9 cellular contexts compared by ENCODE assay signal in the genomic region with DNA sequence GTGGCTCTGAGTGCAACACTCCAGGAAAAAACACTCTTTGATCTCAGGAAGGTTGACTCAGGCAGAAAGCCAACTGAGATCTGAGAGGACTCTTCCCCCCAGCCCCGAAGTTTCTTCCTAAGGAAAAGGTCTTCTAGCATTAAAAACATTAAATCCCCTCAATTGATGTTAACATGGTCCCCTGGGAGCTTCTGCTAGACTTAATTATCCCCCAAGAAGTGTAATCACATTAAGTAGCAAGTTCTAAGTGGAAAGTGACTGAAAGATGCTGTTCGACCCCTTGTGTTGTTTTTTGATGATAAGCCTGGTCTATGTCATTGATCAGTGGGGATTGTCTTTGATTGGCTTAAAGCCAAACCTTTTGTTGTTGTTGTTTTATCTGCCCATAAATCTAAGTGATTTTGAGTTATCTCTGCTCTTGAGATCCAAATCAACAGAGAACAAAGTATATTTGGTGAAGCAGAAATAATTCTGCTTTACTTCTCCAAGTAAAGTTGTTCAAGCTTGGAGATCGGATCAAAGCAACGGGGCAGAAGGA. TPM values are rescaled to one million over a fixed set of nuclear protein-coding genes. Genes with fewer than 3 reads are reported as not detected.
DNase-seq lines count a peak whose midpoint lies in the region; ATAC-seq and TF ChIP-seq lines count a peak whose summit lies in the region.
"Had no signal": no experiment of that assay in that cellular context is flagged by ENCODE, and none has a peak within 500 bp of the region (broad histone marks: within the 10 kb centered on the region; RNA-seq: fewer than 3 reads in every experiment).

No MANE protein-coding gene starts in this region.

- ATAC-seq in lower lobe of right lung (no peak), HG03097 (IDR thresholded peaks at IDR 0.05; ENCODE audit: low FRiP score, unreplicated experiment) (no peak)

- H3K27me3 Mint-ChIP-seq in activated naive CD4-positive, alpha-beta T cell treated with anti-CD3 and anti-CD28 coated beads for 36 hours (ENCODE audit: low read depth): peaks cover 44% of the 10 kb centered on the region

- H3K27ac Mint-ChIP-seq in activated naive CD4-positive, alpha-beta T cell treated with anti-CD3 and anti-CD28 coated beads for 36 hours: no peak overlapping the region

- H3K4me3 Mint-ChIP-seq in activated naive CD4-positive, alpha-beta T cell treated with anti-CD3 and anti-CD28 coated beads for 36 hours: no peak overlapping the region

- H3K4me1 Mint-ChIP-seq in activated naive CD4-positive, alpha-beta T cell treated with anti-CD3 and anti-CD28 coated beads for 36 hours (ENCODE audit: low read depth): peaks cover 19% of the 10 kb centered on the region

- H3K27me3 ChIP-seq in brain microvascular endothelial cell (replicated peaks) (no peaks in the 10 kb centered on the region), lower lobe of right lung (ENCODE audit: low read depth) (no peaks in the 10 kb centered on the region), tibial artery (no peaks in the 10 kb centered on the region)

- TF ChIP-seq CTCF in brain microvascular endothelial cell (IDR thresholded peaks at IDR 0.05; ENCODE audit: low read depth, low read length, missing control alignments): no peak
- no peak for TF ChIP-seq CTCF in lower lobe of right lung (IDR thresholded peaks at IDR 0.05)
- TF ChIP-seq CTCF in tibial artery (IDR thresholded peaks at IDR 0.05): no peak

- H3K9me3 ChIP-seq in lower lobe of right lung (no peaks in the 10 kb centered on the region), tibial artery (no peaks in the 10 kb centered on the region)

- peak; percentile 50 for DNase-seq in DMS53 (lab: John Stamatoyannopoulos, UW)
- no peak for DNase-seq in DMS53 treated with DMSO at 0.1 percent for 48 hours (lab: John Stamatoyannopoulos, UW; ENCODE audit: unreplicated experiment)
- DNase-seq in brain microvascular endothelial cell: no peak
- no peak for DNase-seq in lower lobe of right lung
- no peak for DNase-seq in tibial artery
- no peak for DNase-seq in activated naive CD4-positive, alpha-beta T cell treated with anti-CD3 and anti-CD28 coated beads for 36 hours
- no peak for DNase-seq in NCI-H2107 treated with DMSO at 0.1 percent for 48 hours (lab: John Stamatoyannopoulos, UW; ENCODE audit: unreplicated experiment)
- DNase-seq: 8988T had no signal

- H3K36me3 ChIP-seq in brain microvascular endothelial cell (replicated peaks) (peaks cover 34% of the 10 kb centered on the region), lower lobe of right lung (peaks cover 14% of the 10 kb centered on the region), tibial artery (peaks cover 0 to 17% (median 4%) of the 10 kb centered on the region in 3 donors)

- H3K36me3 Mint-ChIP-seq in activated naive CD4-positive, alpha-beta T cell treated with anti-CD3 and anti-CD28 coated beads for 36 hours (ENCODE audit: low read depth): no peaks in the 10 kb centered on the region

- peak overlapping the region; percentile 79 for H3K27ac ChIP-seq in brain microvascular endothelial cell
- peak overlapping the region; percentile 48 for H3K27ac ChIP-seq in lower lobe of right lung
- H3K27ac ChIP-seq in tibial artery: peak overlapping the region; percentile 90 to 93

- CTCF ChIA-PET in activated naive CD4-positive, alpha-beta T cell treated with anti-CD3 and anti-CD28 coated beads for 36 hours (lab: Charles Lee): interaction anchor here (0.6 to 4.4 kb wide), 15 partner anchors 8 to 460 kb away, joined by 3 to 23 read pairs (median 3); no protein-coding TSS in a partner anchor

- H3K4me3 ChIP-seq in brain microvascular endothelial cell (ENCODE audit: low read depth, low read length) (peak overlapping the region; percentile 89), lower lobe of right lung (peak overlapping the region; percentile 79), tibial artery (peak overlapping the region; percentile 67 to 93)

- intact Hi-C loops in lower lobe of right lung (cut with DNase I) (loop anchor here (5.0 kb wide), 1 partner anchor 1306 kb away; no protein-coding TSS in a partner anchor), tibial artery (cut with DNase I; ENCODE audit: low total_unique reads) (loop anchor here (2.0 to 10.0 kb wide), 2 partner anchors 954 to 1310 kb away; no protein-coding TSS in a partner anchor)
- intact Hi-C loops in activated naive CD4-positive, alpha-beta T cell treated with anti-CD3 and anti-CD28 coated beads for 36 hours (cut with micrococcal nuclease): loop anchor here (5.0 to 10.0 kb wide), 4 partner anchors 86 to 891 kb away; no protein-coding TSS in a partner anchor

- no peaks in the 10 kb centered on the region for H3K9me3 Mint-ChIP-seq in activated naive CD4-positive, alpha-beta T cell treated with anti-CD3 and anti-CD28 coated beads for 36 hours

- peaks cover 54% of the 10 kb centered on the region for H3K4me1 ChIP-seq in lower lobe of right lung
- peaks cover 0 to 57% (median 25%) of the 10 kb centered on the region in 4 donors for H3K4me1 ChIP-seq in tibial artery

- in situ Hi-C loops in brain microvascular endothelial cell (cut with HindIII; ENCODE audit: low pct_ligation_motif_present, low sequenced_read_pairs): no loop called here

RNA-seq across cellular contexts. Expression of gene NRP1, which starts 3.4 kb away (rescaled TPM):
- total RNA-seq in lower lobe of right lung: 127 TPM
- total RNA-seq in activated naive CD4-positive, alpha-beta T cell treated with anti-CD3 and anti-CD28 coated beads for 36 hours: under 1 TPM in 1 of 2 experiments, not detected in 1; 0.10 TPM

Comparison
In these comparisons a context has a peak if more than half of its experiments do, and no peak if none do; other contexts are left out.
1. RNA of gene NRP1, which starts 3.4 kb away (total RNA-seq): 127 TPM in lower lobe of right lung (single experiment); 0.10 TPM in activated naive CD4-positive, alpha-beta T cell treated with anti-CD3 and anti-CD28 coated beads for 36 hours; every median in the first group is over 100 times any median in the second.
2. Peak in every context shown above with its lines, with median percentiles within 50 percentile points of each other: H3K27ac ChIP-seq and H3K4me3 ChIP-seq.